In genomic region chr2:140383781-140384180, GRCh38 we compare ENCODE assay signal across 20 cellular contexts.
DNase-seq lines count a peak whose midpoint lies in the region; ATAC-seq and TF ChIP-seq lines count a peak whose summit lies in the region.
"Had no signal": no experiment of that assay in that cellular context is flagged by ENCODE, and none has a peak within 500 bp of the region (broad histone marks: within the 10 kb centered on the region; RNA-seq: fewer than 3 reads in every experiment).

No MANE protein-coding gene starts in this region.

- ATAC-seq in GM21381 (IDR thresholded peaks at IDR 0.05; ENCODE audit: unreplicated experiment), result no peak
- ATAC-seq: A549 had no signal

- no peak overlapping the region for H3K14ac ChIP-seq in neuronal stem cell (ENCODE audit: low read length)

- no peak overlapping the region for H3K27ac ChIP-seq in neuronal stem cell (replicated peaks; ENCODE audit: low read length)
- H3K27ac ChIP-seq in smooth muscle cell (ENCODE audit: low read depth), result no peak overlapping the region
- H3K27ac ChIP-seq in suprapubic skin, result no peak overlapping the region
- H3K27ac ChIP-seq: A549, PC-9, SJCRH30 had no signal

- H3K9ac ChIP-seq in adipocyte (ENCODE audit: low read length) (no peak overlapping the region), neuronal stem cell (ENCODE audit: low read depth, low read length, poor library complexity) (no peak overlapping the region), smooth muscle cell (ENCODE audit: low read depth) (no peak overlapping the region)

- no peak for TF ChIP-seq POLR2A in suprapubic skin (IDR thresholded peaks at IDR 0.05)

- H4K8ac ChIP-seq in neuronal stem cell (ENCODE audit: low read depth, low read length), result no peak overlapping the region

- H2BK12ac ChIP-seq in neuronal stem cell (ENCODE audit: low read length), result no peak overlapping the region

- no peak overlapping the region for H2BK5ac ChIP-seq in neuronal stem cell (ENCODE audit: low read length)

- H3K18ac ChIP-seq in neuronal stem cell (ENCODE audit: low read length), result no peak overlapping the region

- H3K36me3 ChIP-seq in adipocyte (ENCODE audit: control insufficient read depth, insufficient read depth, low read length, severe bottlenecking), result no peaks in the 10 kb centered on the region
- no peaks in the 10 kb centered on the region for H3K36me3 ChIP-seq in neuronal stem cell (replicated peaks in 1 of 2; ENCODE audit: control insufficient read depth in 2 of 2, insufficient read depth in 2 of 2, low read length in 2 of 2)
- H3K36me3 ChIP-seq in smooth muscle cell (ENCODE audit: low read depth), result no peaks in the 10 kb centered on the region
- no peaks in the 10 kb centered on the region for H3K36me3 ChIP-seq in suprapubic skin
- H3K36me3 ChIP-seq: SJCRH30 had no signal

- no peak for TF ChIP-seq EP300 in suprapubic skin (IDR thresholded peaks at IDR 0.05)

- H3K23ac ChIP-seq in neuronal stem cell (ENCODE audit: low read depth, low read length, poor library complexity), result no peak overlapping the region

- TF ChIP-seq CTCF in smooth muscle cell (IDR thresholded peaks at IDR 0.05; ENCODE audit: borderline replicate concordance, insufficient read depth, poor library complexity, severe bottlenecking) (no peak), suprapubic skin (IDR thresholded peaks at IDR 0.05) (no peak)

- no peaks in the 10 kb centered on the region for H3K79me2 ChIP-seq in smooth muscle cell (ENCODE audit: low read depth)

- no peaks in the 10 kb centered on the region for H3F3A ChIP-seq in smooth muscle cell (ENCODE audit: low read depth)

- H2BK120ac ChIP-seq in neuronal stem cell (ENCODE audit: low read depth, low read length), result no peak overlapping the region

- H3K27me3 ChIP-seq in adipocyte (replicated peaks; ENCODE audit: control insufficient read depth, insufficient read depth, low read length) (no peaks in the 10 kb centered on the region), neuronal stem cell (ENCODE audit: control insufficient read depth in 3 of 3, insufficient read depth in 3 of 3, low read depth in 1 of 3, low read length in 3 of 3) (no peaks in the 10 kb centered on the region), smooth muscle cell (ENCODE audit: low read depth) (no peaks in the 10 kb centered on the region), suprapubic skin (no peaks in the 10 kb centered on the region)
- H3K27me3 ChIP-seq: SJCRH30 had no signal

- H3K4ac ChIP-seq in neuronal stem cell (ENCODE audit: low read length), result no peak overlapping the region

- peaks cover 19% of the 10 kb centered on the region for H3K4me1 ChIP-seq in adipocyte (ENCODE audit: control insufficient read depth, insufficient read depth, low read length)
- H3K4me1 ChIP-seq in neuronal stem cell (ENCODE audit: control insufficient read depth in 2 of 2, insufficient read depth in 1 of 2, low read depth in 1 of 2, low read length in 2 of 2), result no peaks in the 10 kb centered on the region
- no peaks in the 10 kb centered on the region for H3K4me1 ChIP-seq in smooth muscle cell (ENCODE audit: low read depth)
- no peaks in the 10 kb centered on the region for H3K4me1 ChIP-seq in suprapubic skin
- H3K4me1 ChIP-seq: A549, Caco-2, SJCRH30 had no signal

- no peak overlapping the region for H2AK5ac ChIP-seq in neuronal stem cell (ENCODE audit: low read depth, low read length)

- no peak overlapping the region for H4K91ac ChIP-seq in neuronal stem cell (ENCODE audit: low read depth, low read length, poor library complexity)

- WGBS in neuronal stem cell (ENCODE audit: extremely low coverage in 2 of 2, insufficient read length in 2 of 2, insufficient replicate concordance in 1 of 2), 2 donors, result no CpG with 5 or more reads among the region's 4 CpGs
- 76% methylated on average over 4 of the region's 4 CpGs for WGBS in smooth muscle cell (ENCODE audit: low lambda C conversion rate)
- 46% methylated on average over 4 of the region's 4 CpGs for WGBS in suprapubic skin

- no peaks in the 10 kb centered on the region for H3K79me1 ChIP-seq in neuronal stem cell (ENCODE audit: low read depth, low read length)

- no peak overlapping the region for H3K4me2 ChIP-seq in neuronal stem cell (ENCODE audit: insufficient read depth, low read length, poor library complexity, severe bottlenecking)
- H3K4me2 ChIP-seq in smooth muscle cell, result no peak overlapping the region
- H3K4me2 ChIP-seq: A549, PC-9 had no signal

- peak overlapping the region; percentile 38 for H3K4me3 ChIP-seq in adipocyte (ENCODE audit: low read length)
- H3K4me3 ChIP-seq in neuronal stem cell (ENCODE audit: low read length in 2 of 2), result no peak overlapping the region
- no peak overlapping the region for H3K4me3 ChIP-seq in smooth muscle cell
- no peak overlapping the region for H3K4me3 ChIP-seq in suprapubic skin
- H3K4me3 ChIP-seq: A549, PC-9, SJCRH30 had no signal

- no peak overlapping the region for H2BK15ac ChIP-seq in neuronal stem cell (ENCODE audit: low read length)

- H3K9me3 ChIP-seq in adipocyte (ENCODE audit: control insufficient read depth, low read length), result no peaks in the 10 kb centered on the region
- no peaks in the 10 kb centered on the region for H3K9me3 ChIP-seq in neuronal stem cell (replicated peaks in 1 of 2; ENCODE audit: control insufficient read depth in 2 of 2, insufficient read depth in 1 of 2, low read depth in 1 of 2, low read length in 2 of 2)
- no peaks in the 10 kb centered on the region for H3K9me3 ChIP-seq in smooth muscle cell (replicated peaks; ENCODE audit: low read depth)
- H3K9me3 ChIP-seq in suprapubic skin, result no peaks in the 10 kb centered on the region
- H3K9me3 ChIP-seq: A549, Caco-2, SJCRH30 had no signal

- H4K20me1 ChIP-seq in smooth muscle cell (ENCODE audit: low read depth), result no peaks in the 10 kb centered on the region

- DNase-seq in HT1080 (ENCODE audit: low read depth) (peak; percentile 24), adipocyte (ENCODE audit: low read depth) (peak; percentile 21), fibroblast of peridontal ligament (ENCODE audit: extremely low read depth) (peak; percentile 2), neuronal stem cell (ENCODE audit: low spot score) (no peak), smooth muscle cell (lab: John Stamatoyannopoulos, UW; ENCODE audit: unreplicated experiment) (no peak), suprapubic skin (ENCODE audit: low spot score in 2 of 2) (no peak)
- no peak for DNase-seq in stimulated activated CD8-positive, alpha-beta memory T cell treated with anti-CD3 and anti-CD28 coated beads, Interleukin-4, amount 100 ng/mL, for 48 hours
- DNase-seq: AML-193, Caco-2, EL, GOT3, KG1, NCI-H1048, NCI-H146, NCI-H2227 treated with DMSO at 0.1 percent for 48 hours, NCI-H524 treated with DMSO at 0.1 percent for 48 hours, PC-9, SJCRH30 had no signal

- H2AFZ ChIP-seq in neuronal stem cell (ENCODE audit: low read length), result peak overlapping the region; percentile 48
- H2AFZ ChIP-seq in smooth muscle cell (ENCODE audit: low read depth), result no peak overlapping the region
- H2AFZ ChIP-seq: PC-9 had no signal

Comparison
In these comparisons a context has a peak if more than half of its experiments do, and no peak if none do; other contexts are left out.
1. DNase-seq: peak in HT1080 (single experiment), adipocyte (single experiment) and fibroblast of peridontal ligament (single experiment); none in neuronal stem cell (single experiment), smooth muscle cell (single experiment), stimulated activated CD8-positive, alpha-beta memory T cell treated with anti-CD3 and anti-CD28 coated beads, Interleukin-4, amount 100 ng/mL, for 48 hours (single experiment) and suprapubic skin (0 of 2).